ENCODE assay signal across 7 cellular contexts in genomic region chr15:33430564-33430963, GRCh38.
"Had no signal": no experiment of that assay in that cellular context is flagged by ENCODE, and none has a peak within 500 bp of the region (broad histone marks: within the 10 kb centered on the region; RNA-seq: fewer than 3 reads in every experiment).

No MANE protein-coding gene starts in this region.

- H3K4me3 ChIP-seq: GM23338 had no signal

- H3K9me3 Mint-ChIP-seq: GM23338 had no signal

- H3K27me3 Mint-ChIP-seq: IgD-negative memory B cell had no signal

- H3K4me1 Mint-ChIP-seq: GM23338, IgD-negative memory B cell had no signal

- H3K4me3 Mint-ChIP-seq: GM23338, H9, IgD-negative memory B cell had no signal

- ATAC-seq: GM23338, HepG2 had no signal

- DNase-seq: H9, HCEC 1CT, KG1 had no signal

- H3K36me3 Mint-ChIP-seq: IgD-negative memory B cell had no signal

- H3K27ac ChIP-seq: HL-60 had no signal

- H3K27ac Mint-ChIP-seq: GM23338, H9, IgD-negative memory B cell had no signal
